Comparison of ENCODE assay signal across 10 cellular contexts in the genomic region with DNA sequence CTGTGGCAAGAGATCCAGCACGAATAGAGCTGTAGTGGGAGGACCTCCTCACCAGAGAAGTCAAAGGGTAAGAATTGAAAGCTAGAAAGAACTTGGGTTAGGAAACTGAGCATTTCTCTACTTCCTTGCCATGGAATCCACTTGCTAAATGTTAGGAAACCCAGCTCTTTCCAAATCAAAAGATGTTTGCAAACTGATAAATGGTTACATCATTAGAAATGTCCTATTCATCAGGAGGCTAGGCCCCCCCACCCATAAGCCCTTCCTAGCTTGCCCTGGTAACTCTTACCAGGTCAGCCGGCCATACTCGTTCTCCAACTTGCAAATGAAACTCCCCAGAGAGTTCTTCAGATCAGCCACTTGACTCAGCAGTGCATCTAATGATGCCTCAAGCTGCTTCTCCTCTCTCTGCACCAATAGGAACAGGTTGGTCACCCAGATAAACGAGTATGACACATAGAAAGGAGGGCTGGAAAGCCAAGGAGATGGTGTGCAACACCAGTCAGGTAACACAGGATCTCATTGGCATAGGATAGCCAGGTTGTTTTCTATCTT. TPM values are rescaled to one million over a fixed set of nuclear protein-coding genes. Genes with fewer than 3 reads are reported as not detected.
DNase-seq lines count a peak whose midpoint lies in the region; ATAC-seq and TF ChIP-seq lines count a peak whose summit lies in the region.
"Had no signal": no experiment of that assay in that cellular context is flagged by ENCODE, and none has a peak within 500 bp of the region (broad histone marks: within the 10 kb centered on the region; RNA-seq: fewer than 3 reads in every experiment).

No MANE protein-coding gene starts in this region.

- peaks cover 36 to 60% (median 47%) of the 10 kb centered on the region in 7 donors for H3K4me1 Mint-ChIP-seq in naive thymus-derived CD4-positive, alpha-beta T cell

- 0 out of 2 replicates have a peak overlapping the region, but pooled peaks have one; percentile 92 for H3K4me3 ChIP-seq in HUES6 (ENCODE audit: low read depth, low read length)
- H3K4me3 ChIP-seq in brain microvascular endothelial cell (ENCODE audit: low read depth, low read length), result peak overlapping the region; percentile 97
- H3K4me3 ChIP-seq in naive thymus-derived CD4-positive, alpha-beta T cell (ENCODE audit: low read length), result no peak overlapping the region

- in situ Hi-C loops in brain microvascular endothelial cell (cut with HindIII; ENCODE audit: low pct_ligation_motif_present, low sequenced_read_pairs), result no loop called here

- H3K27ac ChIP-seq in HUES6 (ENCODE audit: low read depth, low read length) (no peak overlapping the region), brain microvascular endothelial cell (no peak overlapping the region)
- peak overlapping the region; percentile 93 for H3K27ac ChIP-seq in naive thymus-derived CD4-positive, alpha-beta T cell (ENCODE audit: low read depth, low read length)

- peaks cover 10 to 32% (median 17%) of the 10 kb centered on the region in 5 donors for H3K36me3 Mint-ChIP-seq in naive thymus-derived CD4-positive, alpha-beta T cell

- no peaks in the 10 kb centered on the region for H3K9me3 ChIP-seq in HUES6 (ENCODE audit: control insufficient read depth, insufficient read depth, low read depth, low read length)
- H3K9me3 ChIP-seq in naive thymus-derived CD4-positive, alpha-beta T cell (ENCODE audit: control insufficient read depth in 2 of 3, low read length in 3 of 3), result no peaks in the 10 kb centered on the region

- H3K27me3 ChIP-seq in HUES6 (ENCODE audit: control insufficient read depth, insufficient read depth, low read length) (no peaks in the 10 kb centered on the region), brain microvascular endothelial cell (replicated peaks) (no peaks in the 10 kb centered on the region)
- H3K27me3 ChIP-seq in naive thymus-derived CD4-positive, alpha-beta T cell (ENCODE audit: control insufficient read depth in 2 of 2, insufficient read depth in 2 of 2, low read length in 2 of 2), result no peaks in the 10 kb centered on the region

- TF ChIP-seq CTCF in brain microvascular endothelial cell (IDR thresholded peaks at IDR 0.05; ENCODE audit: low read depth, low read length, missing control alignments), result no peak

- no peaks in the 10 kb centered on the region for H3K9me3 Mint-ChIP-seq in naive thymus-derived CD4-positive, alpha-beta T cell

- ATAC-seq in naive thymus-derived CD4-positive, alpha-beta T cell, result no peak
- no peak for ATAC-seq in GM19463 (IDR thresholded peaks at IDR 0.05; ENCODE audit: unreplicated experiment)

- intact Hi-C loops in naive thymus-derived CD4-positive, alpha-beta T cell (cut with micrococcal nuclease), result loop anchor here in 1 of 2 donors (10.0 kb wide), 1 partner anchor 267 kb away; a partner anchor contains a TSS

- no peaks in the 10 kb centered on the region for H3K27me3 Mint-ChIP-seq in naive thymus-derived CD4-positive, alpha-beta T cell

- H3K27ac Mint-ChIP-seq in naive thymus-derived CD4-positive, alpha-beta T cell, result peak overlapping the region; percentile 69 to 99 (median 97)

- H3K9ac ChIP-seq in HUES6 (ENCODE audit: low read length), result no peak overlapping the region

- POLR2A ChIA-PET in naive thymus-derived CD4-positive, alpha-beta T cell (lab: Charles Lee), result interaction anchor here (0.5 to 3.8 kb wide), 5 partner anchors 9 to 66 kb away, joined by 3 to 23 read pairs (median 4); a partner anchor contains a TSS

- peak overlapping the region; percentile 95 to 100 (median 100) for H3K4me3 Mint-ChIP-seq in naive thymus-derived CD4-positive, alpha-beta T cell

- H3K36me3 ChIP-seq in HUES6 (ENCODE audit: control insufficient read depth, insufficient read depth, low read length) (peaks cover 48% of the 10 kb centered on the region), brain microvascular endothelial cell (replicated peaks) (peaks cover 41% of the 10 kb centered on the region)
- peaks cover 22 to 55% (median 27%) of the 10 kb centered on the region in 3 experiments for H3K36me3 ChIP-seq in naive thymus-derived CD4-positive, alpha-beta T cell (ENCODE audit: control insufficient read depth in 2 of 3, insufficient read depth in 3 of 3, low read length in 3 of 3)

- DNase-seq in CD1c-positive myeloid dendritic cell (ENCODE audit: extremely low spot score) (peak; percentile 23), brain microvascular endothelial cell (peak; percentile 16), NCI-H345 (lab: John Stamatoyannopoulos, UW) (no peak), midbrain (lab: John Stamatoyannopoulos, UW) (no peak)
- DNase-seq in naive thymus-derived CD4-positive, alpha-beta T cell, result no peak
- no peak for DNase-seq in activated CD4-positive, CD25-positive, alpha-beta regulatory T cell (lab: John Stamatoyannopoulos, UW)
- DNase-seq: activated CD4-positive, alpha-beta T cell treated with anti-CD3 and anti-CD28 coated beads for 1 hour; NCI-H1417 treated with DMSO at 0.1 percent for 48 hours had no signal

- H3K4me1 ChIP-seq in HUES6 (ENCODE audit: control insufficient read depth, insufficient read depth, low read length), result peaks cover 10% of the 10 kb centered on the region; the same call in 1 of the 2 replicates
- H3K4me1 ChIP-seq in naive thymus-derived CD4-positive, alpha-beta T cell (ENCODE audit: control insufficient read depth in 2 of 2, insufficient read depth in 2 of 2, low read length in 2 of 2), result peaks cover 20 to 21% of the 10 kb centered on the region in 2 donors

- CTCF ChIA-PET in naive thymus-derived CD4-positive, alpha-beta T cell (lab: Charles Lee), result interaction anchor here (1.0 to 1.9 kb wide), 2 partner anchors 27 to 161 kb away, joined by 3 to 6 read pairs; no protein-coding TSS in a partner anchor

RNA-seq across cellular contexts. Expression of a gene that starts 1.5 kb away (rescaled TPM):
- total RNA-seq in naive thymus-derived CD4-positive, alpha-beta T cell, result 10 to 100 TPM; 14.5 to 37.8 (median 30.1) TPM
- polyA plus RNA-seq in naive thymus-derived CD4-positive, alpha-beta T cell, result 10 to 100 TPM; 28.8 to 53.8 TPM

RNA-seq across cellular contexts. Expression of a gene that starts 1.6 kb away (rescaled TPM):
- total RNA-seq in naive thymus-derived CD4-positive, alpha-beta T cell, result 100 to 1,000 TPM in 4 of 5 experiments, 10 to 100 TPM in 1; 80.5 to 153 (median 131) TPM
- polyA plus RNA-seq in naive thymus-derived CD4-positive, alpha-beta T cell, result 1 to 10 TPM; 4.4 to 8.9 TPM

RNA-seq across cellular contexts. Expression of a gene that starts 20.3 kb away (rescaled TPM):
- total RNA-seq in naive thymus-derived CD4-positive, alpha-beta T cell, result 10 to 100 TPM; 25.9 to 65.3 (median 32.3) TPM
- polyA plus RNA-seq in naive thymus-derived CD4-positive, alpha-beta T cell, result 10 to 100 TPM; 46.8 to 55.1 TPM

RNA-seq across cellular contexts. Expression of a gene that starts 29.3 kb away (rescaled TPM):
- 100 to 1,000 TPM in 1 of 5 experiments, 1 to 10 TPM in 1, under 1 TPM in 3; 0.38 to 101 (median 0.78) TPM for total RNA-seq in naive thymus-derived CD4-positive, alpha-beta T cell
- polyA plus RNA-seq in naive thymus-derived CD4-positive, alpha-beta T cell, result not detected

RNA-seq across cellular contexts. Expression of a gene that starts 50.5 kb away (rescaled TPM):
- total RNA-seq in naive thymus-derived CD4-positive, alpha-beta T cell, result under 1 TPM in 2 of 5 experiments, not detected in 3; 0.21 to 0.98 TPM
- not detected for polyA plus RNA-seq in naive thymus-derived CD4-positive, alpha-beta T cell

Comparison
In these comparisons a context has a peak if more than half of its experiments do, and no peak if none do; other contexts are left out.
1. DNase-seq: peak in CD1c-positive myeloid dendritic cell (single experiment) and brain microvascular endothelial cell (single experiment); none in naive thymus-derived CD4-positive, alpha-beta T cell (0 of 9), NCI-H345 (single experiment), midbrain (single experiment) and activated CD4-positive, CD25-positive, alpha-beta regulatory T cell (0 of 4).